In the genomic region with DNA sequence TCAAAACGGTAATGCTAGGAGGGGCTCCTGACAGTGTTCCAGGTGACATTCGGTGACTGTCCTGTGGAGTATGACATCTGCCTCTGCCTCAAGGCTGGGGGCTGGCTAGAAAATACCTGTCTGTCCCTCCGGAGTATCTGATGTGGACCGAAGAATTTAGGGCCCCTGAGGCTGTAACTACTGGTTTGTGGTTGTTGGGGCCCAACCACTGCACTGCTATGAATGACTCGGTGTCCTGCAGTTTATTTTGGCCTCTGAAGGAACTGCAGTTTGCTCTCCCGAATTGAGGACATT, we compare ENCODE assay signal across 11 cellular contexts.
A peak's percentile ranks its signal among the peaks of the same experiment; 100 is the strongest.
DNase-seq lines count a peak whose midpoint lies in the region; ATAC-seq and TF ChIP-seq lines count a peak whose summit lies in the region.
"Had no signal": no experiment of that assay in that cellular context is flagged by ENCODE, and none has a peak within 500 bp of the region (broad histone marks: within the 10 kb centered on the region; RNA-seq: fewer than 3 reads in every experiment).

No MANE protein-coding gene starts in this region.

- H3K4me3 ChIP-seq in right atrium auricular region (peak overlapping the region in 1 of 2 donors; percentile 67), heart left ventricle (peak overlapping the region in 1 of 12 donors; percentile 10), iPS-18a (ENCODE audit: low read length) (peak overlapping the region; percentile 92)

- peaks cover 20% of the 10 kb centered on the region for H3K4me1 Mint-ChIP-seq in activated T-cell treated with anti-CD3 and anti-CD28 coated beads, Interleukin-2, amount 50 U/mL, for 4 hours (ENCODE audit: low read depth)
- H3K4me1 Mint-ChIP-seq in stimulated activated naive CD8-positive, alpha-beta T cell treated with anti-CD3 and anti-CD28 coated beads, Interleukin-15, Interleukin-2, amounts not matched to agents 100 ng/mL and 50 ng/mL, for 24 hours (ENCODE audit: low read depth), result peaks cover 31% of the 10 kb centered on the region

- intact Hi-C loops in heart left ventricle (cut with DNase I), result no loop called here

- WGBS in heart left ventricle, 4 donors, result 72 to 77% (median 75%) methylated on average over 6 of the region's 6 CpGs

- H3K9me3 ChIP-seq in right atrium auricular region (no peaks in the 10 kb centered on the region), heart left ventricle (no peaks in the 10 kb centered on the region), iPS-18a (ENCODE audit: control insufficient read depth, low read depth, low read length) (no peaks in the 10 kb centered on the region)
- H3K9me3 ChIP-seq: spleen had no signal

- DNase-seq in right atrium auricular region (ENCODE audit: low spot score) (no peak), heart left ventricle (no peak)
- DNase-seq in activated T-cell treated with anti-CD3 and anti-CD28 coated beads, Interleukin-2, amount 50 U/mL, for 4 hours, result no peak
- no peak for DNase-seq in central memory CD4-positive, alpha-beta T cell
- DNase-seq: effector CD8-positive, alpha-beta T cell; NCI-H1436 treated with DMSO at 0.1 percent for 48 hours had no signal

- H3K4me1 ChIP-seq in right atrium auricular region (peaks cover 0 to 25% of the 10 kb centered on the region in 2 donors), heart left ventricle (peaks cover 0 to 22% (median 3%) of the 10 kb centered on the region in 12 donors), iPS-18a (ENCODE audit: control insufficient read depth, low read depth, low read length) (peaks cover 16% of the 10 kb centered on the region)

- no peak for TF ChIP-seq POLR2A in heart left ventricle (IDR thresholded peaks at IDR 0.05)

- no peaks in the 10 kb centered on the region for H3K9me3 Mint-ChIP-seq in activated T-cell treated with anti-CD3 and anti-CD28 coated beads, Interleukin-2, amount 50 U/mL, for 4 hours
- H3K9me3 Mint-ChIP-seq in stimulated activated naive CD8-positive, alpha-beta T cell treated with anti-CD3 and anti-CD28 coated beads, Interleukin-15, Interleukin-2, amounts not matched to agents 100 ng/mL and 50 ng/mL, for 24 hours, result no peaks in the 10 kb centered on the region

- peak overlapping the region; percentile 83 for H3K4me3 Mint-ChIP-seq in activated T-cell treated with anti-CD3 and anti-CD28 coated beads, Interleukin-2, amount 50 U/mL, for 4 hours
- peak overlapping the region; percentile 82 for H3K4me3 Mint-ChIP-seq in stimulated activated naive CD8-positive, alpha-beta T cell treated with anti-CD3 and anti-CD28 coated beads, Interleukin-15, Interleukin-2, amounts not matched to agents 100 ng/mL and 50 ng/mL, for 24 hours

- peak overlapping the region; percentile 84 for H3K27ac Mint-ChIP-seq in stimulated activated naive CD8-positive, alpha-beta T cell treated with anti-CD3 and anti-CD28 coated beads, Interleukin-15, Interleukin-2, amounts not matched to agents 100 ng/mL and 50 ng/mL, for 24 hours

- TF ChIP-seq CTCF in right atrium auricular region (IDR thresholded peaks at IDR 0.05) (no peak), heart left ventricle (IDR thresholded peaks at IDR 0.05) (no peak)

- ATAC-seq in heart left ventricle (no peak), HG03175 (IDR thresholded peaks at IDR 0.05; ENCODE audit: unreplicated experiment) (no peak), GM21423 (IDR thresholded peaks at IDR 0.05; ENCODE audit: unreplicated experiment) (no peak)
- no peak for ATAC-seq in activated T-cell treated with anti-CD3 and anti-CD28 coated beads, Interleukin-2, amount 50 U/mL, for 4 hours

- H3K36me3 ChIP-seq in right atrium auricular region (no peaks in the 10 kb centered on the region), heart left ventricle (no peaks in the 10 kb centered on the region), iPS-18a (ENCODE audit: control insufficient read depth, low read depth, low read length) (no peaks in the 10 kb centered on the region)
- H3K36me3 ChIP-seq: spleen had no signal

- no peak overlapping the region for H3K9ac ChIP-seq in iPS-18a (ENCODE audit: low read length)

- H3K27me3 ChIP-seq in right atrium auricular region, result no peaks in the 10 kb centered on the region
- H3K27me3 ChIP-seq in heart left ventricle, result peaks cover 4 to 58% (median 15%) of the 10 kb centered on the region in 9 donors
- H3K27me3 ChIP-seq in iPS-18a (ENCODE audit: control insufficient read depth, insufficient read depth, low read length), result peaks cover 20% of the 10 kb centered on the region

- H3K27ac ChIP-seq in right atrium auricular region (peak overlapping the region; percentile 65 to 87), heart left ventricle (no peak overlapping the region), iPS-18a (ENCODE audit: low read length) (no peak overlapping the region)

- no peaks in the 10 kb centered on the region for H3K36me3 Mint-ChIP-seq in activated T-cell treated with anti-CD3 and anti-CD28 coated beads, Interleukin-2, amount 50 U/mL, for 4 hours (ENCODE audit: insufficient read depth)
- no peaks in the 10 kb centered on the region for H3K36me3 Mint-ChIP-seq in stimulated activated naive CD8-positive, alpha-beta T cell treated with anti-CD3 and anti-CD28 coated beads, Interleukin-15, Interleukin-2, amounts not matched to agents 100 ng/mL and 50 ng/mL, for 24 hours (ENCODE audit: low read depth)

- peaks cover 41% of the 10 kb centered on the region for H3K27me3 Mint-ChIP-seq in activated T-cell treated with anti-CD3 and anti-CD28 coated beads, Interleukin-2, amount 50 U/mL, for 4 hours (ENCODE audit: low read depth)
- H3K27me3 Mint-ChIP-seq in stimulated activated naive CD8-positive, alpha-beta T cell treated with anti-CD3 and anti-CD28 coated beads, Interleukin-15, Interleukin-2, amounts not matched to agents 100 ng/mL and 50 ng/mL, for 24 hours, result peaks cover 60% of the 10 kb centered on the region

Comparison
In these comparisons a context has a peak if more than half of its experiments do, and no peak if none do; other contexts are left out.
1. H3K27ac ChIP-seq: peak in right atrium auricular region (2 of 2); none in heart left ventricle (0 of 12) and iPS-18a (single experiment).